Comparison of ENCODE assay signal across 1 cellular context in genomic region chr15:90035095-90035834, GRCh38.
TF ChIP-seq lines count a peak whose summit lies in the region.

No MANE protein-coding gene starts in this region.

TF ChIP-seq in HepG2, 621 proteins besides CTCF, POLR2A, EP300 and RAD21 (continued from another document and continues in another):
- TF ChIP-seq TIGD3 (CRISPR knock-in tag; IDR thresholded peaks at IDR 0.05; ENCODE audit: borderline replicate concordance) (no peak), TP53 (CRISPR knock-in tag; conservative IDR thresholded peaks at IDR 0.05) (no peak), GPN1 (CRISPR knock-in tag; IDR thresholded peaks at IDR 0.05; ENCODE audit: borderline replicate concordance) (no peak), ZBTB42 (CRISPR knock-in tag; IDR thresholded peaks at IDR 0.05) (no peak), LBX2 (CRISPR knock-in tag; IDR thresholded peaks at IDR 0.05; ENCODE audit: borderline replicate concordance) (no peak), SIN3B (IDR thresholded peaks at IDR 0.05; ENCODE audit: low read length) (no peak), ZNF510 (CRISPR knock-in tag; IDR thresholded peaks at IDR 0.05; ENCODE audit: low read depth) (no peak), E2F1 (CRISPR knock-in tag; IDR thresholded peaks at IDR 0.05) (no peak), PBX3 (CRISPR knock-in tag; IDR thresholded peaks at IDR 0.05; ENCODE audit: borderline replicate concordance) (no peak), XBP1 (CRISPR knock-in tag; IDR thresholded peaks at IDR 0.05) (no peak), NR2F6 (IDR thresholded peaks at IDR 0.05) (no peak), NR2F6 (CRISPR knock-in tag; IDR thresholded peaks at IDR 0.05) (no peak), ELK4 (CRISPR knock-in tag; IDR thresholded peaks at IDR 0.05; ENCODE audit: borderline replicate concordance) (no peak), TEAD3 (CRISPR knock-in tag; optimal IDR thresholded peaks at IDR 0.05; ENCODE audit: borderline replicate concordance) (peak; percentile 93), MLXIP (CRISPR knock-in tag; IDR thresholded peaks at IDR 0.05; ENCODE audit: borderline replicate concordance) (no peak), ZNF253 (CRISPR knock-in tag; IDR thresholded peaks at IDR 0.05; ENCODE audit: borderline replicate concordance) (no peak), ZNF121 (CRISPR knock-in tag; IDR thresholded peaks at IDR 0.05) (no peak), YEATS2 (CRISPR knock-in tag; IDR thresholded peaks at IDR 0.05; ENCODE audit: borderline replicate concordance) (no peak), ZNF280D (CRISPR knock-in tag; IDR thresholded peaks at IDR 0.05) (no peak), ZNF207 (IDR thresholded peaks at IDR 0.05; ENCODE audit: borderline replicate concordance) (no peak), SKI (IDR thresholded peaks at IDR 0.05; ENCODE audit: partially characterized antibody) (no peak), PHF21A (CRISPR knock-in tag; IDR thresholded peaks at IDR 0.05) (peak; percentile 69; the same call in 1 of the 2 replicates), ZNF326 (CRISPR knock-in tag; IDR thresholded peaks at IDR 0.05; ENCODE audit: borderline replicate concordance) (no peak), ZNF556 (CRISPR knock-in tag; IDR thresholded peaks at IDR 0.05; ENCODE audit: borderline replicate concordance) (peak; percentile 28; the same call in 1 of the 2 replicates), HHEX (CRISPR knock-in tag; IDR thresholded peaks at IDR 0.05) (no peak), ETV5 (CRISPR knock-in tag; IDR thresholded peaks at IDR 0.05; ENCODE audit: borderline replicate concordance) (peak; percentile 55; the same call in 1 of the 2 replicates), ZNF543 (CRISPR knock-in tag; IDR thresholded peaks at IDR 0.05) (no peak), ZNF503 (CRISPR knock-in tag; IDR thresholded peaks at IDR 0.05) (no peak; the same call in 1 of the 2 replicates), ESRRA (CRISPR knock-in tag; IDR thresholded peaks at IDR 0.05; ENCODE audit: low read depth) (peak; percentile 93), BCL3 (CRISPR knock-in tag; IDR thresholded peaks at IDR 0.05) (no peak), MAF1 (CRISPR knock-in tag; IDR thresholded peaks at IDR 0.05; ENCODE audit: borderline replicate concordance) (no peak), PLSCR1 (CRISPR knock-in tag; IDR thresholded peaks at IDR 0.05; ENCODE audit: borderline replicate concordance) (no peak), ZNF614 (CRISPR knock-in tag; IDR thresholded peaks at IDR 0.05; ENCODE audit: borderline replicate concordance) (no peak), NFYC (CRISPR knock-in tag; IDR thresholded peaks at IDR 0.05) (no peak), THAP9 (CRISPR knock-in tag; IDR thresholded peaks at IDR 0.05; ENCODE audit: borderline replicate concordance) (no peak; the same call in 1 of the 2 replicates), ZNF33B (CRISPR knock-in tag; IDR thresholded peaks at IDR 0.05) (no peak), IRF1 (CRISPR knock-in tag; IDR thresholded peaks at IDR 0.05; ENCODE audit: low read depth) (no peak), NR2F2 (IDR thresholded peaks at IDR 0.05; ENCODE audit: borderline replicate concordance, low read depth) (no peak), REL (CRISPR knock-in tag; conservative IDR thresholded peaks at IDR 0.05) (no peak), ZNF460 (CRISPR knock-in tag; IDR thresholded peaks at IDR 0.05; ENCODE audit: borderline replicate concordance) (no peak), DNMT3B (CRISPR knock-in tag; conservative IDR thresholded peaks at IDR 0.05) (no peak), RXRB (CRISPR knock-in tag; IDR thresholded peaks at IDR 0.05; ENCODE audit: borderline replicate concordance) (peak; percentile 65; the same call in 1 of the 2 replicates)
